ENCODE assay signal across 9 cellular contexts in the genomic region with DNA sequence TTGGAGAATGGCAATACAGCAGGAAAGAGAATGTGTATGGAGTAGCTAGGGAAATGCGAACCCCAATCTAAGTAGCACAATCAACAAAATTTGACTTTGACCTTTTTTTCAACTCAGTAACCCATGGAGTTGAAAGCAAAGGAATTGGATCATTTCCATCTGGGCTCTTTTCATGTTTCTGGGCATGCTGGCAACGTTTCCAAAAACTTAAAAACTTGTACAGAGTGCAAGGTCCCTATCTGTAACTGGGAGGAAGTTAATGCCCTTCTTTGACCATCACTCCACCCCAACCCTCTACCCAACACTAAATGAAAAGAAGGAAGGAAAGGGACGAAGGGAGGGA. TPM values are rescaled to one million over a fixed set of nuclear protein-coding genes. Genes with fewer than 3 reads are reported as not detected.
DNase-seq lines count a peak whose midpoint lies in the region; ATAC-seq and TF ChIP-seq lines count a peak whose summit lies in the region.
"Had no signal": no experiment of that assay in that cellular context is flagged by ENCODE, and none has a peak within 500 bp of the region (broad histone marks: within the 10 kb centered on the region; RNA-seq: fewer than 3 reads in every experiment).

No MANE protein-coding gene starts in this region.

- H3K9me3 Mint-ChIP-seq in activated naive CD4-positive, alpha-beta T cell treated with anti-CD3 and anti-CD28 coated beads for 36 hours = no peaks in the 10 kb centered on the region
- no peaks in the 10 kb centered on the region for H3K9me3 Mint-ChIP-seq in WTC11

- TF ChIP-seq POLR2A in right lobe of liver (IDR thresholded peaks at IDR 0.05) (no peak), transverse colon (IDR thresholded peaks at IDR 0.05) (no peak)

- no peaks in the 10 kb centered on the region for H3K36me3 Mint-ChIP-seq in activated naive CD4-positive, alpha-beta T cell treated with anti-CD3 and anti-CD28 coated beads for 36 hours (ENCODE audit: low read depth)
- H3K36me3 Mint-ChIP-seq in WTC11 = no peaks in the 10 kb centered on the region

- intact Hi-C loops in activated naive CD4-positive, alpha-beta T cell treated with anti-CD3 and anti-CD28 coated beads for 36 hours (cut with micrococcal nuclease) = loop anchor here (1.0 to 2.0 kb wide), 7 partner anchors 76 to 1463 kb away; a partner anchor contains a TSS
- intact Hi-C loops in right lobe of liver (cut with DNase I) = no loop called here
- intact Hi-C loops in transverse colon (cut with DNase I; ENCODE audit: low total_unique reads) = no loop called here

- no peak for TF ChIP-seq EP300 in transverse colon (IDR thresholded peaks at IDR 0.05; ENCODE audit: low read depth)

- no peaks in the 10 kb centered on the region for H3K36me3 ChIP-seq in right lobe of liver
- H3K36me3 ChIP-seq in transverse colon = no peaks in the 10 kb centered on the region

- TF ChIP-seq CTCF in WTC11 (IDR thresholded peaks at IDR 0.05) (no peak), right lobe of liver (IDR thresholded peaks at IDR 0.05) (no peak), transverse colon (IDR thresholded peaks at IDR 0.05) (no peak)

- ATAC-seq in WTC11 (no peak), right lobe of liver (peak in 3 of 4 donors; percentile 1 to 21 (median 4)), HG03439 (IDR thresholded peaks at IDR 0.05; ENCODE audit: unreplicated experiment) (no peak)

- H3K27ac Mint-ChIP-seq in activated naive CD4-positive, alpha-beta T cell treated with anti-CD3 and anti-CD28 coated beads for 36 hours = no peak overlapping the region
- no peak overlapping the region for H3K27ac Mint-ChIP-seq in WTC11

- H3K4me3 Mint-ChIP-seq in activated naive CD4-positive, alpha-beta T cell treated with anti-CD3 and anti-CD28 coated beads for 36 hours = peak overlapping the region; percentile 82
- peak overlapping the region; percentile 83 for H3K4me3 Mint-ChIP-seq in WTC11

- in situ Hi-C loops in transverse colon (cut with MboI; ENCODE audit: low pct_ligation_motif_present in 1 of 4, low pct_unique_long_range_greater_than_20kb in 1 of 4, low sequenced_read_pairs in 3 of 4) = no loop called here

- H3K4me1 ChIP-seq in right lobe of liver (peaks cover 0 to 28% (median 3%) of the 10 kb centered on the region in 4 donors), transverse colon (peaks cover 3 to 19% (median 10%) of the 10 kb centered on the region in 4 donors)

- H3K4me1 Mint-ChIP-seq in activated naive CD4-positive, alpha-beta T cell treated with anti-CD3 and anti-CD28 coated beads for 36 hours (ENCODE audit: low read depth) = peaks cover 14% of the 10 kb centered on the region
- H3K4me1 Mint-ChIP-seq in WTC11 = peaks cover 17% of the 10 kb centered on the region

- POLR2A ChIA-PET in WTC11 (lab: Charles Lee) = no interaction called here

- H3K27me3 Mint-ChIP-seq in activated naive CD4-positive, alpha-beta T cell treated with anti-CD3 and anti-CD28 coated beads for 36 hours (ENCODE audit: low read depth) = no peaks in the 10 kb centered on the region
- H3K27me3 Mint-ChIP-seq in WTC11 (ENCODE audit: low read depth) = peaks cover 8% of the 10 kb centered on the region

- no peaks in the 10 kb centered on the region for H3K27me3 ChIP-seq in right lobe of liver
- no peaks in the 10 kb centered on the region for H3K27me3 ChIP-seq in transverse colon

- CTCF ChIA-PET in activated naive CD4-positive, alpha-beta T cell treated with anti-CD3 and anti-CD28 coated beads for 36 hours (lab: Charles Lee) = no interaction called here
- CTCF ChIA-PET in WTC11 (lab: Charles Lee) = no interaction called here

- H3K4me3 ChIP-seq in right lobe of liver = peak overlapping the region in 1 of 3 donors; percentile 86
- H3K4me3 ChIP-seq in transverse colon = no peak overlapping the region

- DNase-seq in activated naive CD4-positive, alpha-beta T cell treated with anti-CD3 and anti-CD28 coated beads for 36 hours = no peak
- DNase-seq in activated naive CD4-positive, alpha-beta T cell treated with Interleukin-2 at 50 U/mL for 16 hours = no peak
- DNase-seq in WTC11 (ENCODE audit: low spot score) (no peak), right lobe of liver (no peak), transverse colon (no peak), NCI-H1436 treated with DMSO at 0.1 percent for 48 hours (lab: John Stamatoyannopoulos, UW) (no peak)
- no peak for DNase-seq in stimulated activated CD4-positive, alpha-beta T cell treated with anti-CD3 and anti-CD28 coated beads, Interleukin-2, amount 100 ng/mL, for 24 hours
- DNase-seq: H7 had no signal

- H3K27ac ChIP-seq in right lobe of liver = peak overlapping the region; percentile 76 to 98 (median 82)
- peak overlapping the region in 3 of 4 donors; percentile 93 to 95 (median 94) for H3K27ac ChIP-seq in transverse colon

- no peaks in the 10 kb centered on the region for H3K9me3 ChIP-seq in right lobe of liver
- H3K9me3 ChIP-seq in transverse colon = no peaks in the 10 kb centered on the region

- 35% methylated on average over 3 of the region's 3 CpGs for WGBS in right lobe of liver (ENCODE audit: insufficient coverage, low coverage, low lambda C conversion rate, missing lambda C conversion rate)
- 57 to 63% methylated on average over 3 of the region's 3 CpGs for WGBS in transverse colon (ENCODE audit: low coverage in 1 of 2), 2 donors

TF ChIP-seq in WTC11, 78 proteins besides CTCF, POLR2A, EP300 and RAD21:
- TF ChIP-seq TEAD1 (CRISPR knock-in tag; IDR thresholded peaks at IDR 0.05) = no peak
- TF ChIP-seq, protein P1, sequence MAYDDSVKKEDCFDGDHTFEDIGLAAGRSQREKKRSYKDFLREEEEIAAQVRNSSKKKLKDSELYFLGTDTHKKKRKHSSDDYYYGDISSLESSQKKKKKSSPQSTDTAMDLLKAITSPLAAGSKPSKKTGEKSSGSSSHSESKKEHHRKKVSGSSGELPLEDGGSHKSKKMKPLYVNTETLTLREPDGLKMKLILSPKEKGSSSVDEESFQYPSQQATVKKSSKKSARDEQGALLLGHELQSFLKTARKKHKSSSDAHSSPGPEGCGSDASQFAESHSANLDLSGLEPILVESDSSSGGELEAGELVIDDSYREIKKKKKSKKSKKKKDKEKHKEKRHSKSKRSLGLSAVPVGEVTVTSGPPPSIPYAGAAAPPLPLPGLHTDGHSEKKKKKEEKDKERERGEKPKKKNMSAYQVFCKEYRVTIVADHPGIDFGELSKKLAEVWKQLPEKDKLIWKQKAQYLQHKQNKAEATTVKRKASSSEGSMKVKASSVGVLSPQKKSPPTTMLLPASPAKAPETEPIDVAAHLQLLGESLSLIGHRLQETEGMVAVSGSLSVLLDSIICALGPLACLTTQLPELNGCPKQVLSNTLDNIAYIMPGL (CRISPR knock-in tag; IDR thresholded peaks at IDR 0.05) = no peak
- TF ChIP-seq MYBL2 (CRISPR knock-in tag; IDR thresholded peaks at IDR 0.05) = no peak
- no peak for TF ChIP-seq JUN (CRISPR knock-in tag; IDR thresholded peaks at IDR 0.05)
- no peak for TF ChIP-seq SMAD3 (CRISPR knock-in tag; IDR thresholded peaks at IDR 0.05; ENCODE audit: borderline replicate concordance)
- TF ChIP-seq, protein P2, sequence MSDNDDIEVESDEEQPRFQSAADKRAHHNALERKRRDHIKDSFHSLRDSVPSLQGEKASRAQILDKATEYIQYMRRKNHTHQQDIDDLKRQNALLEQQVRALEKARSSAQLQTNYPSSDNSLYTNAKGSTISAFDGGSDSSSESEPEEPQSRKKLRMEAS (CRISPR knock-in tag; IDR thresholded peaks at IDR 0.05) = no peak
- TF ChIP-seq, protein P3, sequence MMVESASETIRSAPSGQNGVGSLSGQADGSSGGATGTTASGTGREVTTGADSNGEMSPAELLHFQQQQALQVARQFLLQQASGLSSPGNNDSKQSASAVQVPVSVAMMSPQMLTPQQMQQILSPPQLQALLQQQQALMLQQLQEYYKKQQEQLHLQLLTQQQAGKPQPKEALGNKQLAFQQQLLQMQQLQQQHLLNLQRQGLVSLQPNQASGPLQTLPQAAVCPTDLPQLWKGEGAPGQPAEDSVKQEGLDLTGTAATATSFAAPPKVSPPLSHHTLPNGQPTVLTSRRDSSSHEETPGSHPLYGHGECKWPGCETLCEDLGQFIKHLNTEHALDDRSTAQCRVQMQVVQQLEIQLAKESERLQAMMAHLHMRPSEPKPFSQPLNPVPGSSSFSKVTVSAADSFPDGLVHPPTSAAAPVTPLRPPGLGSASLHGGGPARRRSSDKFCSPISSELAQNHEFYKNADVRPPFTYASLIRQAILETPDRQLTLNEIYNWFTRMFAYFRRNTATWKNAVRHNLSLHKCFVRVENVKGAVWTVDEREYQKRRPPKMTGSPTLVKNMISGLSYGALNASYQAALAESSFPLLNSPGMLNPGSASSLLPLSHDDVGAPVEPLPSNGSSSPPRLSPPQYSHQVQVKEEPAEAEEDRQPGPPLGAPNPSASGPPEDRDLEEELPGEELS (CRISPR knock-in tag; IDR thresholded peaks at IDR 0.05) = no peak

RNA-seq across cellular contexts. Expression of a gene that starts 1.3 kb away (rescaled TPM):
- 10 to 100 TPM; 20.8 to 22.5 TPM for total RNA-seq in activated naive CD4-positive, alpha-beta T cell treated with anti-CD3 and anti-CD28 coated beads for 36 hours
- total RNA-seq in WTC11 (2021) = 27.9 to 37.7 TPM (median 37.0 TPM) in 3 replicates
- total RNA-seq in right lobe of liver = 100 to 1,000 TPM in 1 of 6 experiments, 10 to 100 TPM in 5; 64.9 to 143 (median 67.2) TPM
- 10 to 100 TPM; 18.0 to 74.8 (median 41.2) TPM for total RNA-seq in transverse colon

Comparison
In these comparisons a context has a peak if more than half of its experiments do, and no peak if none do; other contexts are left out.
1. ATAC-seq: peak in right lobe of liver (3 of 4); none in WTC11 (single experiment) and HG03439 (single experiment).